In genomic region chr2:59998324-59998723, GRCh38 we compare ENCODE assay signal across 1 cellular context.
TF ChIP-seq lines count a peak whose summit lies in the region.

No MANE protein-coding gene starts in this region.

TF ChIP-seq in H1, 55 proteins besides CTCF, POLR2A, EP300 and RAD21 (continued from another document):
- TF ChIP-seq USF2 (IDR thresholded peaks at IDR 0.05; ENCODE audit: low read length), result no peak
- no peak for TF ChIP-seq HDAC2 (IDR thresholded peaks at IDR 0.05; ENCODE audit: borderline replicate concordance in 1 of 2, low read depth in 2 of 2, low read length in 2 of 2)
- no peak for TF ChIP-seq SP4 (IDR thresholded peaks at IDR 0.05; ENCODE audit: low read length)
